Comparison of ENCODE assay signal across 1 cellular context in the genomic region with DNA sequence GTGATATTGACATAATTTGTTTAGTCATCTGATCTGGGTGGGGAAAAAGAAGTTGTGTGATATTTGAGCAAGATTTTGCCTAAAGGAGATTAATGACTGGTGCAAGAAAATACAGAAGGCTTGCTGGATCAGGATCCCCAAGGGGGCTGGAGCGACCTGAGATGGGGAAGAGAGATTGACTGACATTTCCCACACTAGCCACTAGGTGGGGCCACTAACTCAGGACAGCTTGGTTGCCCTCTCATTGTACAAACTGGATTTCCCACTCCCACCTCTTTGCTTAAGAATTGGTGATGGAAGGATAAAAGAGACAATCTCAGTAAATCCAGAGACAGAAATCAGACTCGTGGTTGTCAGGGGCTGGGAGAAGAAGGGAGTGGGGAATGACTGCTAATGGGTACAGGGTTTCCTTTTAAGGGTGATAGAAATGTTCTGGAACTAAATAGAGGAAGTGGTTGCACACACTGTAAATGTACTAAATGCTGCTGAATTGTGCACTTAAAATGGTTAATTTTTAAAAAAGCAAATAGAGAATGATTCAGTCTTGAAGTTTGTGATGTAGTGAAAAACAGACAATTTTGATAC.
TF ChIP-seq lines count a peak whose summit lies in the region.

No MANE protein-coding gene starts in this region.

TF ChIP-seq in H1, 55 proteins besides CTCF, POLR2A, EP300 and RAD21:
- TF ChIP-seq BACH1 (IDR thresholded peaks at IDR 0.05; ENCODE audit: low read length) (no peak), KDM1A (IDR thresholded peaks at IDR 0.05; ENCODE audit: borderline replicate concordance, low read length) (no peak), SUZ12 (IDR thresholded peaks at IDR 0.05; ENCODE audit: low read length) (no peak), RBBP5 (IDR thresholded peaks at IDR 0.05; ENCODE audit: borderline replicate concordance, low read depth, low read length) (no peak), BCL11A (IDR thresholded peaks at IDR 0.05; ENCODE audit: low read depth in 2 of 2, low read length in 2 of 2) (no peak), POU5F1 (IDR thresholded peaks at IDR 0.05; ENCODE audit: low read depth, low read length) (no peak), GTF2F1 (IDR thresholded peaks at IDR 0.05; ENCODE audit: borderline replicate concordance, low read depth, low read length) (no peak), EZH2 (IDR thresholded peaks at IDR 0.05; ENCODE audit: low read depth, low read length, severe bottlenecking) (no peak), TAF7 (optimal IDR thresholded peaks at IDR 0.05; ENCODE audit: borderline replicate concordance, low read depth, low read length) (no peak), KDM5A (IDR thresholded peaks at IDR 0.05; ENCODE audit: low read length) (no peak), TBP (IDR thresholded peaks at IDR 0.05; ENCODE audit: low read depth, low read length) (no peak), TEAD4 (IDR thresholded peaks at IDR 0.05; ENCODE audit: low read depth, low read length) (no peak), NRF1 (IDR thresholded peaks at IDR 0.05; ENCODE audit: low read depth, low read length) (no peak), RXRA (IDR thresholded peaks at IDR 0.05; ENCODE audit: insufficient read depth, low read depth, low read length) (no peak), YY1 (IDR thresholded peaks at IDR 0.05; ENCODE audit: low read depth, low read length) (no peak)
- TF ChIP-seq, protein P1, sequence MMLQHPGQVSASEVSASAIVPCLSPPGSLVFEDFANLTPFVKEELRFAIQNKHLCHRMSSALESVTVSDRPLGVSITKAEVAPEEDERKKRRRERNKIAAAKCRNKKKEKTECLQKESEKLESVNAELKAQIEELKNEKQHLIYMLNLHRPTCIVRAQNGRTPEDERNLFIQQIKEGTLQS (IDR thresholded peaks at IDR 0.05; ENCODE audit: insufficient read depth, low read depth, low read length) = no peak
- TF ChIP-seq, protein P2, sequence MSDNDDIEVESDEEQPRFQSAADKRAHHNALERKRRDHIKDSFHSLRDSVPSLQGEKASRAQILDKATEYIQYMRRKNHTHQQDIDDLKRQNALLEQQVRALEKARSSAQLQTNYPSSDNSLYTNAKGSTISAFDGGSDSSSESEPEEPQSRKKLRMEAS (IDR thresholded peaks at IDR 0.05) = no peak
